16 cellular contexts compared by ENCODE assay signal in genomic region chr12:34166427-34167060, GRCh38.
"Had no signal": no experiment of that assay in that cellular context is flagged by ENCODE, and none has a peak within 500 bp of the region (broad histone marks: within the 10 kb centered on the region; RNA-seq: fewer than 3 reads in every experiment).

No MANE protein-coding gene starts in this region.

- H3K4me3 ChIP-seq: MG63 had no signal

- DNase-seq: KBM-7, MG63, NCI-H1092, NCI-H1105 treated with DMSO at 0.1 percent for 48 hours, NCI-H1417 treated with DMSO at 0.1 percent for 48 hours, NCI-H146, NCI-H1694 treated with DMSO at 0.1 percent for 48 hours, NCI-H1930, NCI-H2081, NCI-H2107, NCI-H2227 treated with DMSO at 0.1 percent for 48 hours, NCI-H524, NCI-H526 treated with DMSO at 0.1 percent for 48 hours, NCI-H774, RPMI8226, SHP77 had no signal

- H3K27me3 ChIP-seq: MG63 had no signal

- H3K9me3 ChIP-seq: MG63 had no signal

- H3K36me3 ChIP-seq: MG63 had no signal
